Comparison of ENCODE assay signal across 7 cellular contexts in the genomic region with DNA sequence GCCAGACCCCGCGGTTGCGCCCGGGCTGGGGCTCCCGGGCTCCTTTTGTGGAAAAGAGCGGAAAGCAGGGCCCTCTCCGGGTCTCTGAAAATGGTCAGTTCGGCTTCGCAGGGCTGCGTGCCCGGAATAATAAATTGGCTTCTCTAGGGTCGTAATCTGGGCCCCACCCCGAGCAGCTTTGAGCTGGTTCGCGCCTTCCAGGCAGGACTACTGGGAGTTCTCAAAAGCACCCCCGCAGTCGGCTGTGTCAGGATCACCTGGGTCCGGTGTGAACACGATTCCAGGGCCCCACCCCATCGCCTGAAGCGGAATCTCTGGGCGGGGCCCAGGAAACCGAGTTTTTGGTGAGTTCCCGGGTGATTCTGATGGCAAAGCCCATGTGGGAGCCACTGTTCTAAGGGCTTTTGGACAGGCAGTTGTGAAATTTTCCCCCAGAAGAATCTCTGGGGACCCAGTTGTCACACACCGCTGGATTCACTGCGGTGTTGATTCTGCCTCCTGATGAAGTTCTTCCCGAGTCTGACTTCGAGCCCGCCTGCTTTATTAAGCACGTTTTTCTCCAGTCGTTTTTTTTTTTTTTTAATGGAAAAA.
A peak's percentile ranks its signal among the peaks of the same experiment; 100 is the strongest.
DNase-seq lines count a peak whose midpoint lies in the region; ATAC-seq and TF ChIP-seq lines count a peak whose summit lies in the region.

No MANE protein-coding gene starts in this region.

- peak overlapping the region; percentile 57 to 98 (median 76) for H3K4me3 ChIP-seq in breast epithelium

- no peaks in the 10 kb centered on the region for H3K9me3 Mint-ChIP-seq in stimulated activated naive CD8-positive, alpha-beta T cell treated with anti-CD3 and anti-CD28 coated beads, Interleukin-15, amount 100 ng/mL, for 72 hours

- ATAC-seq in GM18502 (IDR thresholded peaks at IDR 0.05; ENCODE audit: poor library complexity, unreplicated experiment) (peak; percentile 11), HG03521 (IDR thresholded peaks at IDR 0.05; ENCODE audit: unreplicated experiment) (no peak)
- no peak for ATAC-seq in stimulated activated naive CD8-positive, alpha-beta T cell treated with anti-CD3 and anti-CD28 coated beads, Interleukin-15, amount 100 ng/mL, for 72 hours

- H3K9me3 ChIP-seq in breast epithelium: no peaks in the 10 kb centered on the region

- DNase-seq in NCI-H2171 (lab: John Stamatoyannopoulos, UW) (peak; percentile 64), breast epithelium (ENCODE audit: low spot score in 2 of 2) (peak in 1 of 2 donors; percentile 56), middle frontal gyrus (ENCODE audit: extremely low spot score, low spot score) (no peak)
- DNase-seq in stimulated activated naive CD8-positive, alpha-beta T cell treated with anti-CD3 and anti-CD28 coated beads, Interleukin-15, amount 100 ng/mL, for 72 hours: no peak

- H3K4me1 ChIP-seq in breast epithelium: peaks cover 0 to 8% of the 10 kb centered on the region in 2 donors

- H3K4me3 Mint-ChIP-seq in stimulated activated naive CD8-positive, alpha-beta T cell treated with anti-CD3 and anti-CD28 coated beads, Interleukin-15, amount 100 ng/mL, for 72 hours: peak overlapping the region; percentile 68 to 71

- intact Hi-C loops in breast epithelium (cut with DNase I; ENCODE audit: low total_unique reads): no loop called here

- TF ChIP-seq CTCF in breast epithelium (IDR thresholded peaks at IDR 0.05): no peak

- H3K27ac ChIP-seq in breast epithelium (peak overlapping the region; percentile 76 to 89), layer of hippocampus (ENCODE audit: low read depth, low read length) (peak overlapping the region; percentile 83)

- peaks cover 25% of the 10 kb centered on the region for H3K4me1 Mint-ChIP-seq in stimulated activated naive CD8-positive, alpha-beta T cell treated with anti-CD3 and anti-CD28 coated beads, Interleukin-15, amount 100 ng/mL, for 72 hours

- H3K27ac Mint-ChIP-seq in stimulated activated naive CD8-positive, alpha-beta T cell treated with anti-CD3 and anti-CD28 coated beads, Interleukin-15, amount 100 ng/mL, for 72 hours: no peak overlapping the region

- H3K27me3 ChIP-seq in breast epithelium: no peaks in the 10 kb centered on the region
- H3K27me3 ChIP-seq in layer of hippocampus (ENCODE audit: control insufficient read depth, insufficient read depth, low read length): no peaks in the 10 kb centered on the region

- no peak for TF ChIP-seq POLR2A in breast epithelium (IDR thresholded peaks at IDR 0.05)

- H3K27me3 Mint-ChIP-seq in stimulated activated naive CD8-positive, alpha-beta T cell treated with anti-CD3 and anti-CD28 coated beads, Interleukin-15, amount 100 ng/mL, for 72 hours: peaks cover 60% of the 10 kb centered on the region

- no peaks in the 10 kb centered on the region for H3K36me3 ChIP-seq in breast epithelium
